In the genomic region with DNA sequence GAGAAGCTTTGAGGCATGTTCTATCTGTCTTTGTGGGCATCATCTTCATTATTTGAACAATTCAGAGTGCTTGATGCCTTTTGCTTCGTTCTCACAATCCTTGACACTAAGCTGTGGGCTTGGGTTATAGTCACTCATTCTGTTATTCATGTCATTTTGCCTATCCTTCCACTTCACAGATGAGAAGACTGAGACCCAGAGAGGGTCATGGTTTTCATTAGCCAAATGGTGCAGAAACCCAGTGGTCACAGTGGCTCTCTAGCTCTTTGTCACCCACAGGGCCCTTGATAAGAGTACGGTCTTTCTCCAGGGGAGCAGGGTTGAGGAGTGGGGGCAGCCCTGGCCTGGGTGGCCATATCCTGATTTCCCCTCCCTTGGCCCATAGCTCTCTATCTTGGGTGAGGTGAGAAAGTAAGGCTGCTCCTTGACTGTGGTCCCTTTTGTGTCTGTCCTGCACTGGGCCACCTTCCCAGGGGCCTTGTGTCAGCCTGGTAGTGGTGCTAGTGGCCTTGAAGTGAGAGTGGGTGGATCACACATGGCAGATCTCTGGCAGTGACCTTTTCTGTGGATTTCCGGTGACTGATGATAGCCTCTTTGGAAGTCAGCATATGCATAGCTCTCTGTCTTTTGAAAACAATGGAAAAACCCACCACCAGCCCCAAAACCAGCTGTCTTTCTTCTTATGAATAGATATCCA, we compare ENCODE assay signal across 1 cellular context.
TF ChIP-seq lines count a peak whose summit lies in the region.

No MANE protein-coding gene starts in this region.

TF ChIP-seq in H1, 55 proteins besides CTCF, POLR2A, EP300 and RAD21:
- TF ChIP-seq CHD1 (IDR thresholded peaks at IDR 0.05; ENCODE audit: low read depth, low read length) (no peak), JUND (IDR thresholded peaks at IDR 0.05; ENCODE audit: low read length) (no peak), RXRA (IDR thresholded peaks at IDR 0.05; ENCODE audit: insufficient read depth, low read depth, low read length) (no peak), KDM5A (IDR thresholded peaks at IDR 0.05; ENCODE audit: low read length) (no peak), FOSL1 (IDR thresholded peaks at IDR 0.05; ENCODE audit: insufficient read depth, low read depth, low read length) (no peak), CBX5 (IDR thresholded peaks at IDR 0.05; ENCODE audit: low read depth, low read length) (no peak), TAF7 (optimal IDR thresholded peaks at IDR 0.05; ENCODE audit: borderline replicate concordance, low read depth, low read length) (no peak), POLR2AphosphoS5 (IDR thresholded peaks at IDR 0.05; ENCODE audit: low read depth, low read length) (no peak), TAF1 (IDR thresholded peaks at IDR 0.05; ENCODE audit: low read depth, low read length) (no peak), RNF2 (IDR thresholded peaks at IDR 0.05; ENCODE audit: borderline replicate concordance, low read depth, low read length, missing control alignments, poor library complexity, severe bottlenecking) (no peak)
